ENCODE assay signal across 19 cellular contexts in the genomic region with DNA sequence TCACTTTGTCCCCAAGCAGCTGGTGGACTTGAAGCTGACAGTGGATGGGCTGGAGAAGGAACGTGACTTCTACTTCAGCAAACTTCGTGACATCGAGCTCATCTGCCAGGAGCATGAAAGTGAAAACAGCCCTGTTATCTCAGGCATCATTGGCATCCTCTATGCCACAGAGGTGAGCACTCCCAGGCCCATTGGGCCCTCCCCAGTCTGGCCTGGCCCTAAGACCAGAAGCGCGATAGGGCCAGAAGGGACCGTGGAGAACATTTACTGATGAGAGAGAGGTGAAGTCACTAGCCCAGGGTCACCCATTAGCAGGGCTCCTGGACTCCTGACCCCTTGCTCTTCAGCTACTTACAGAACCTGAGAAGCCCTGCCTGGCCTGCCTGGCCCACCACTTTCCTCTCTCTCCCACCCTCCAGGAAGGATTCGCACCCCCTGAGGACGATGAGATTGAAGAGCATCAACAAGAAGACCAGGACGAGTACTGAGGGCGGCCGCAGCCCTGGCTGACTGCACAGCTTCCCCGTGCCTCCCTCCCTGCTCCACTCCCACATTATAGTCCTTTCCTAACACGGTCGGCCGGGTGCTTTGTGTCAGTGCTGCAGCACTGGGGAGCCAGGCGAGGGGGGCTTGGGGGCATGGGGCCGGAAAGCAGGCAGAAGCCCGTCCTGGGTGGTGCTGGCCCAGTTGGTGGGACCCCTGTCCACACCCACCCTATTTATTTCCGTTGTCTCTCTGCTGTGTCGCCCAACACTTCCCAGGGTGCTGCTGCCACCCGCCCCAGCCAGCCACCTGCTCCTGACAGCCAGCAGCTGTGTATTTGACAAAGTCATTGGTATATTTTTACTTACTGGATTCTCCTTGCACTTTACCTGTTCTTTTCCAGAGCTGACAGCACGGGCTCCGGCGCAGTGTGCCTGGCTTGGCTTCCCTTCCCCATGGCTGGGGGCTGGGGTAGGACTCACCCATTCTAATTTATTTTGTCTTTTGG.
"Had no signal": no experiment of that assay in that cellular context is flagged by ENCODE, and none has a peak within 500 bp of the region (broad histone marks: within the 10 kb centered on the region; RNA-seq: fewer than 3 reads in every experiment).

No MANE protein-coding gene starts in this region.

- H3K9ac ChIP-seq: parathyroid adenoma had no signal

- H3K27me3 Mint-ChIP-seq: activated CD4-positive, alpha-beta T cell treated with anti-CD3 and anti-CD28 coated beads, Interleukin-2, amount 10 ng/mL, durations not matched to agents 7 days and 5 days; activated naive CD4-positive, alpha-beta T cell treated with anti-CD3 and anti-CD28 coated beads, Interleukin-2, amount 10 ng/mL, durations not matched to agents 7 days and 5 days; naive thymus-derived CD4-positive, alpha-beta T cell had no signal

- H3K27ac ChIP-seq: ascending aorta, neutrophil, parathyroid adenoma, tibial artery had no signal

- H3K4me3 ChIP-seq: ascending aorta, tibial artery had no signal

- H3K9me3 ChIP-seq: ascending aorta, neutrophil, tibial artery had no signal

- H3K9me3 Mint-ChIP-seq: activated CD4-positive, alpha-beta T cell treated with anti-CD3 and anti-CD28 coated beads, Interleukin-2, amount 10 ng/mL, durations not matched to agents 7 days and 5 days; activated naive CD4-positive, alpha-beta T cell treated with anti-CD3 and anti-CD28 coated beads, Interleukin-2, amount 10 ng/mL, durations not matched to agents 7 days and 5 days; activated T-cell treated with anti-CD3 and anti-CD28 coated beads, Interleukin-2, amount 50 U/mL, for 4 hours; naive thymus-derived CD4-positive, alpha-beta T cell had no signal

- H2AFZ ChIP-seq: parathyroid adenoma had no signal

- H3K27me3 ChIP-seq: ascending aorta, neutrophil, tibial artery had no signal

- H3K4me1 ChIP-seq: ascending aorta, parathyroid adenoma had no signal

- DNase-seq: activated CD4-positive, alpha-beta T cell treated with anti-CD3 and anti-CD28 coated beads, Interleukin-2, amount 10 ng/mL, durations not matched to agents 7 days and 5 days; activated CD8-positive, alpha-beta memory T cell treated with anti-CD3 and anti-CD28 coated beads, Interleukin-2, amount 50 U/mL, for 4 hours; activated effector memory CD4-positive, alpha-beta T cell treated with Interleukin-2 at 50 U/mL for 16 hours; activated naive CD4-positive, alpha-beta T cell treated with anti-CD3 and anti-CD28 coated beads, Interleukin-2, amount 10 ng/mL, durations not matched to agents 7 days and 5 days; activated T-cell treated with anti-CD3 and anti-CD28 coated beads, Interleukin-2, amount 50 U/mL, for 4 hours; dermis blood vessel endothelial cell; effector memory CD4-positive, alpha-beta T cell; hippocampal formation; islet precursor cell; naive thymus-derived CD4-positive, alpha-beta T cell; stimulated activated naive CD8-positive, alpha-beta T cell treated with anti-CD3 and anti-CD28 coated beads, Interleukin-15, Interleukin-2, amounts not matched to agents 100 U/mL and 50 U/mL, for 24 hours; SW 1271; T-helper 9 cell had no signal

- ATAC-seq: activated CD4-positive, CD25-positive, alpha-beta regulatory T cell treated with anti-CD3 and anti-CD28 coated beads, Interleukin-2, amount 50 U/mL, for 24 hours; activated T-cell treated with anti-CD3 and anti-CD28 coated beads, Interleukin-2, amount 50 U/mL, for 4 hours; left lobe of liver; naive thymus-derived CD4-positive, alpha-beta T cell; stimulated activated naive CD8-positive, alpha-beta T cell treated with anti-CD3 and anti-CD28 coated beads, Interleukin-15, Interleukin-2, amounts not matched to agents 100 U/mL and 50 U/mL, for 24 hours had no signal

- H3K27ac Mint-ChIP-seq: activated CD4-positive, alpha-beta T cell treated with anti-CD3 and anti-CD28 coated beads, Interleukin-2, amount 10 ng/mL, durations not matched to agents 7 days and 5 days; activated naive CD4-positive, alpha-beta T cell treated with anti-CD3 and anti-CD28 coated beads, Interleukin-2, amount 10 ng/mL, durations not matched to agents 7 days and 5 days; naive thymus-derived CD4-positive, alpha-beta T cell had no signal

- H3K4me3 Mint-ChIP-seq: activated CD4-positive, alpha-beta T cell treated with anti-CD3 and anti-CD28 coated beads, Interleukin-2, amount 10 ng/mL, durations not matched to agents 7 days and 5 days; activated naive CD4-positive, alpha-beta T cell treated with anti-CD3 and anti-CD28 coated beads, Interleukin-2, amount 10 ng/mL, durations not matched to agents 7 days and 5 days; activated T-cell treated with anti-CD3 and anti-CD28 coated beads, Interleukin-2, amount 50 U/mL, for 4 hours; naive thymus-derived CD4-positive, alpha-beta T cell had no signal
